Comparison of ENCODE assay signal across 22 cellular contexts in genomic region chr7:553637-554111, GRCh38.
"Had no signal": no experiment of that assay in that cellular context is flagged by ENCODE, and none has a peak within 500 bp of the region (broad histone marks: within the 10 kb centered on the region; RNA-seq: fewer than 3 reads in every experiment).

No MANE protein-coding gene starts in this region.

- H3K36me3 Mint-ChIP-seq: immature natural killer cell had no signal

- H3K36me3 ChIP-seq: breast epithelium had no signal

- H3K27ac Mint-ChIP-seq: activated naive CD8-positive, alpha-beta T cell treated with anti-CD3 and anti-CD28 coated beads for 36 hours; effector memory CD8-positive, alpha-beta T cell; T-cell; T-helper 2 cell treated with Interferon-gamma antibody and Interleukin-4, amounts not matched to agents 5 μg/mL and 100 μg/mL, for 36 hours had no signal

- ATAC-seq: activated T-cell treated with anti-CD3 and anti-CD28 coated beads, Interleukin-2, amount 50 U/mL, for 4 hours; effector memory CD8-positive, alpha-beta T cell; naive thymus-derived CD8-positive, alpha-beta T cell; SK-N-SH treated with all-trans-retinoic acid at 6 μM for 48 hours; T-cell had no signal

- H3K4me1 ChIP-seq: breast epithelium, esophagus muscularis mucosa had no signal

- H3K27me3 ChIP-seq: breast epithelium, dorsolateral prefrontal cortex, esophagus muscularis mucosa, hepatocyte had no signal

- H3K27ac ChIP-seq: breast epithelium, esophagus muscularis mucosa, hepatocyte had no signal

- H3K4me3 ChIP-seq: breast epithelium, dorsolateral prefrontal cortex, esophagus muscularis mucosa, hepatocyte had no signal

- H3K4me3 Mint-ChIP-seq: activated naive CD8-positive, alpha-beta T cell treated with anti-CD3 and anti-CD28 coated beads for 36 hours; activated T-cell treated with anti-CD3 and anti-CD28 coated beads, Interleukin-2, amount 50 U/mL, for 4 hours; central memory CD8-positive, alpha-beta T cell; effector memory CD8-positive, alpha-beta T cell; immature natural killer cell; naive thymus-derived CD8-positive, alpha-beta T cell; T-cell; T-helper 2 cell treated with Interferon-gamma antibody and Interleukin-4, amounts not matched to agents 5 μg/mL and 100 μg/mL, for 36 hours had no signal

- H3K9me3 ChIP-seq: breast epithelium, esophagus muscularis mucosa had no signal

- H3K9me3 Mint-ChIP-seq: activated naive CD8-positive, alpha-beta T cell treated with anti-CD3 and anti-CD28 coated beads for 36 hours; activated T-cell treated with anti-CD3 and anti-CD28 coated beads, Interleukin-2, amount 50 U/mL, for 4 hours; central memory CD8-positive, alpha-beta T cell; effector memory CD8-positive, alpha-beta T cell; immature natural killer cell; naive thymus-derived CD8-positive, alpha-beta T cell; T-cell; T-helper 2 cell treated with Interferon-gamma antibody and Interleukin-4, amounts not matched to agents 5 μg/mL and 100 μg/mL, for 36 hours had no signal

- DNase-seq: activated CD4-positive, alpha-beta T cell treated with anti-CD3 and anti-CD28 coated beads, Interleukin-2, amount 50 U/mL, for 4 hours; activated CD8-positive, alpha-beta memory T cell treated with anti-CD3 and anti-CD28 coated beads, Interleukin-2, amount 50 U/mL, for 48 hours; activated naive CD4-positive, alpha-beta T cell treated with Interleukin-2 at 50 U/mL for 16 hours; activated naive CD8-positive, alpha-beta T cell treated with anti-CD3 and anti-CD28 coated beads for 36 hours; activated T-cell treated with anti-CD3 and anti-CD28 coated beads, Interleukin-2, amount 50 U/mL, for 4 hours; dorsolateral prefrontal cortex; effector memory CD8-positive, alpha-beta T cell; glutamatergic neuron; immature natural killer cell; kidney glomerular epithelial cell; mesendoderm; naive thymus-derived CD8-positive, alpha-beta T cell; stimulated activated CD4-positive, alpha-beta T cell treated with anti-CD3 and anti-CD28 coated beads, Interleukin-2, amount 100 ng/mL, for 48 hours; stimulated activated CD8-positive, alpha-beta memory T cell treated with anti-CD3 and anti-CD28 coated beads, Interleukin-4, amount 100 ng/mL, for 48 hours; stimulated activated naive CD4-positive, alpha-beta T cell treated with Interleukin-2 at 50 U/mL for 16 hours; T-cell had no signal

- H3K4me1 Mint-ChIP-seq: activated naive CD8-positive, alpha-beta T cell treated with anti-CD3 and anti-CD28 coated beads for 36 hours; central memory CD8-positive, alpha-beta T cell; immature natural killer cell; naive thymus-derived CD8-positive, alpha-beta T cell; T-cell had no signal

- H3K27me3 Mint-ChIP-seq: activated naive CD8-positive, alpha-beta T cell treated with anti-CD3 and anti-CD28 coated beads for 36 hours; central memory CD8-positive, alpha-beta T cell; effector memory CD8-positive, alpha-beta T cell; naive thymus-derived CD8-positive, alpha-beta T cell; T-cell had no signal
